In the genomic region with DNA sequence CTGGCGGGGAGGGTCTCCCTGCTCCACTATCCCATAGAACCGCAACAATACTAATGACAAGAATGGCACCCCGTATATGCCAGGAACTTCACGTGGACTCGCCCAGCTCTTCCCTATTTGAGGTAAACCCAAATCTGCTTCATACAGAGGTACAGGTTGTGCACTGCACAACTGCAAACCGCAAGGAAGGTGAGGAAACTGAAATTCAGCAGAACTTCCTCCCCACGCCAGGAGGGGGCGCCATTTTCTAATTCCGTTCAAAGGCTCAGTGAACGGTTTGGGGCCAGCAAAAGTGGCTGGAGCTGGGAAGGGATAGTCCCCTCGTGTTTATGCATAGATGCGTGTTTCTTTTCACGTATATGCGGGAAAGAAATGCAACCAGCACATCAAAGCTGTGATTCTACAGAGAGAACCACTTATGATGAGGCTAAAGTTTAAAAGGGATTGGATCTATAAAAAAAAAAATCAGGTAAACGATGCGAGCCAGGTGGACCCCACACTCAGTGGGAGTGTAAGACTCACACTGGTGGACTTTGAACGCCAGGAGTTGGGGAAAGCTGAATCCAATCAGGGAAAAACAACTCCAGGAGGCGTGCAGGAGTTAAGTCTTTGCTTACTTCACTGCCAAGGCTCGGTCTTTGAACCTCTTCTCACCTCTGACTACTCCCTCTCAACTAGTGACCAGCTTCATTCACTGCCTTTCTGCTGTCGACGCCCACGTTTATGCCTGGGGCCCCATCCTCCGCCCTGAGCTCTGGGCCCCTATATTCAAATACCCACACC, we compare ENCODE assay signal across 9 cellular contexts. TPM values are rescaled to one million over a fixed set of nuclear protein-coding genes. Genes with fewer than 3 reads are reported as not detected.
DNase-seq lines count a peak whose midpoint lies in the region; ATAC-seq and TF ChIP-seq lines count a peak whose summit lies in the region.
"Had no signal": no experiment of that assay in that cellular context is flagged by ENCODE, and none has a peak within 500 bp of the region (broad histone marks: within the 10 kb centered on the region; RNA-seq: fewer than 3 reads in every experiment).

No MANE protein-coding gene starts in this region.

- peaks cover 18% of the 10 kb centered on the region for H3K4me1 ChIP-seq in vagina

- intact Hi-C loops in vagina (cut with DNase I), result no loop called here

- H3K36me3 ChIP-seq in brain microvascular endothelial cell (replicated peaks) (no peaks in the 10 kb centered on the region), vagina (no peaks in the 10 kb centered on the region)

- no peaks in the 10 kb centered on the region for H3K9me3 ChIP-seq in vagina

- DNase-seq in AG09319 (ENCODE audit: extremely low read depth, low read depth), result no peak
- DNase-seq in GM20000 (ENCODE audit: low spot score), result peak; percentile 75
- DNase-seq in SK-MEL-5 (ENCODE audit: low read depth, low spot score), result peak; percentile 54
- no peak for DNase-seq in brain microvascular endothelial cell
- peak; percentile 39 for DNase-seq in myocyte (ENCODE audit: low read depth)
- DNase-seq in vagina (ENCODE audit: extremely low spot score in 2 of 2), result no peak

- H3K27ac ChIP-seq in brain microvascular endothelial cell, result no peak overlapping the region
- no peak overlapping the region for H3K27ac ChIP-seq in vagina

- no peak for TF ChIP-seq POLR2A in vagina (IDR thresholded peaks at IDR 0.05)

- TF ChIP-seq CTCF in AG09319 (IDR thresholded peaks at IDR 0.05; ENCODE audit: low read depth, low read length), result peak; percentile 84
- peak; percentile 77 for TF ChIP-seq CTCF in GM20000 (IDR thresholded peaks at IDR 0.05; ENCODE audit: extremely low read depth, missing control alignments)
- peak; percentile 81 for TF ChIP-seq CTCF in brain microvascular endothelial cell (IDR thresholded peaks at IDR 0.05; ENCODE audit: low read depth, low read length, missing control alignments)
- peak in 2 of 3 experiments; percentile 40 to 54 for TF ChIP-seq CTCF in vagina (IDR thresholded peaks at IDR 0.05)

- H3K27me3 ChIP-seq in brain microvascular endothelial cell (replicated peaks) (peaks cover 36% of the 10 kb centered on the region), vagina (peaks cover 11% of the 10 kb centered on the region)

- H3K4me3 ChIP-seq in brain microvascular endothelial cell (ENCODE audit: low read depth, low read length) (no peak overlapping the region), vagina (no peak overlapping the region)

- ATAC-seq in HG03520 (IDR thresholded peaks at IDR 0.05; ENCODE audit: unreplicated experiment), result no peak
- no peak for ATAC-seq in HG03342 (IDR thresholded peaks at IDR 0.05; ENCODE audit: unreplicated experiment)

- in situ Hi-C loops in SK-MEL-5 (cut with HindIII; ENCODE audit: low pct_unique_long_range_greater_than_20kb, low sequenced_read_pairs) (no loop called here), brain microvascular endothelial cell (cut with HindIII; ENCODE audit: low pct_ligation_motif_present, low sequenced_read_pairs) (no loop called here)

RNA-seq across cellular contexts. Expression of a gene that starts 20.3 kb away (rescaled TPM):
- total RNA-seq in SK-MEL-5 (2014; rRNA removed; shearing (Covaris generic)), result 2.7 and 4.3 TPM in 2 replicates
- polyA plus RNA-seq in SK-MEL-5 (2015; cell fraction: cytosol; rRNA removed), result 1.4 and 2.6 TPM in 2 replicates
- not detected in 2 replicates for polyA plus RNA-seq in SK-MEL-5 (2015; cell fraction: nucleus; rRNA removed)
- total RNA-seq in myocyte (not detected in 2 replicates), vagina (not detected)
- polyA plus RNA-seq in myocyte (2012), result not detected
- polyA plus RNA-seq: thymus had no signal

RNA-seq across cellular contexts. Expression of a gene that starts 29.8 kb away (rescaled TPM):
- 0.55 and 1.6 TPM in 2 replicates for total RNA-seq in SK-MEL-5 (2014; rRNA removed; shearing (Covaris generic))
- 2.1 and 2.7 TPM in 2 replicates for polyA plus RNA-seq in SK-MEL-5 (2015; cell fraction: cytosol; rRNA removed)
- polyA plus RNA-seq in SK-MEL-5 (2015; cell fraction: nucleus; rRNA removed), result 2.6 and 2.9 TPM in 2 replicates
- total RNA-seq in myocyte, result not detected in 2 replicates
- polyA plus RNA-seq in myocyte (2012), result 0.05 TPM
- total RNA-seq in vagina, result 2.5 TPM

RNA-seq across cellular contexts. Expression of a gene that starts 50.1 kb away (rescaled TPM):
- 0.27 and 0.48 TPM in 2 replicates for total RNA-seq in SK-MEL-5 (2014; rRNA removed; shearing (Covaris generic))
- 0.01 and 0.81 TPM in 2 replicates for polyA plus RNA-seq in SK-MEL-5 (2015; cell fraction: cytosol; rRNA removed)
- 0.22 and 0.36 TPM in 2 replicates for polyA plus RNA-seq in SK-MEL-5 (2015; cell fraction: nucleus; rRNA removed)
- total RNA-seq in myocyte, result 32.3 and 38.1 TPM in 2 replicates
- polyA plus RNA-seq in myocyte (2012), result 9.5 TPM
- total RNA-seq in vagina, result 0.98 TPM

RNA-seq across cellular contexts. Expression of a gene that starts 53.7 kb away (rescaled TPM):
- total RNA-seq in SK-MEL-5 (2014; rRNA removed; shearing (Covaris generic)), result 1.0 and 1.2 TPM in 2 replicates
- 2.7 and 5.9 TPM in 2 replicates for polyA plus RNA-seq in SK-MEL-5 (2015; cell fraction: cytosol; rRNA removed)
- polyA plus RNA-seq in SK-MEL-5 (2015; cell fraction: nucleus; rRNA removed), result 3.2 and 6.3 TPM in 2 replicates
- total RNA-seq in myocyte, result 35.5 and 39.1 TPM in 2 replicates
- 29.8 TPM for polyA plus RNA-seq in myocyte (2012)
- 25.0 TPM for total RNA-seq in vagina

Comparison
In these comparisons a context has a peak if more than half of its experiments do, and no peak if none do; other contexts are left out.
1. DNase-seq: peak in GM20000 (single experiment), SK-MEL-5 (single experiment) and myocyte (single experiment); none in AG09319 (single experiment), brain microvascular endothelial cell (single experiment) and vagina (0 of 2).
2. RNA of a gene that starts 50.1 kb away (total RNA-seq): 32.3 to 38.1 TPM in myocyte; 0.98 TPM in vagina (single experiment) and 0.27 to 0.48 TPM in SK-MEL-5; every median in the first group is over 10 times any median in the second.
3. Peak in every context shown above with its lines, with median percentiles within 50 percentile points of each other: CTCF ChIP-seq.